8 cellular contexts compared by ENCODE assay signal in genomic region chr9:103397868-103398600, GRCh38.
DNase-seq lines count a peak whose midpoint lies in the region; ATAC-seq, FAIRE-seq and TF ChIP-seq lines count a peak whose summit lies in the region.

No MANE protein-coding gene starts in this region.

- WGBS in pancreas, 2 donors = 43 to 50% methylated on average over 5 of the region's 5 CpGs

- intact Hi-C loops in pancreas (cut with DNase I) = no loop called here
- intact Hi-C loops in activated T-helper 1 cell treated with anti-CD3 and anti-CD28 coated beads, Interleukin-12 subunit alpha, Interleukin-12 subunit beta, Interleukin-2, Interleukin-4 antibody, amounts not matched to agents 30 ng/mL and 10 ng/mL and 1 ng/mL, durations not matched to agents 14 hours and 24 hours and 36 hours (cut with micrococcal nuclease) = loop anchor here (5.0 kb wide), 3 partner anchors 989 to 1344 kb away; no protein-coding TSS in a partner anchor

- H3K27ac ChIP-seq in C4-2B (no peak overlapping the region), pancreas (no peak overlapping the region)

- no peak overlapping the region for H3K4me3 Mint-ChIP-seq in T-helper 2 cell treated with Interferon-gamma antibody and Interleukin-4, amounts not matched to agents 5 μg/mL and 100 μg/mL, for 36 hours
- no peak overlapping the region for H3K4me3 Mint-ChIP-seq in activated T-helper 1 cell treated with anti-CD3 and anti-CD28 coated beads, Interleukin-12 subunit alpha, Interleukin-12 subunit beta, Interleukin-2, Interleukin-4 antibody, amounts not matched to agents 30 ng/mL and 10 ng/mL and 1 ng/mL, durations not matched to agents 14 hours and 24 hours and 36 hours

- H3K4me3 ChIP-seq in fibroblast of the aortic adventitia (ENCODE audit: low read depth, low read length) (no peak overlapping the region), pancreas (no peak overlapping the region)

- ATAC-seq in GM18517 (IDR thresholded peaks at IDR 0.05; ENCODE audit: unreplicated experiment) = peak; percentile 97
- ATAC-seq in HG02852 (IDR thresholded peaks at IDR 0.05; ENCODE audit: unreplicated experiment) = peak; percentile 99
- peak; percentile 72 to 96 (median 94) for ATAC-seq in pancreas

- no peaks in the 10 kb centered on the region for H3K27me3 ChIP-seq in pancreas

- no peak for FAIRE-seq in pancreas (lab: Jason Lieb, UNC)

- no peaks in the 10 kb centered on the region for H3K9me3 ChIP-seq in pancreas

- no peaks in the 10 kb centered on the region for H3K36me3 ChIP-seq in pancreas

- H3K27me3 Mint-ChIP-seq in T-helper 2 cell treated with Interferon-gamma antibody and Interleukin-4, amounts not matched to agents 5 μg/mL and 100 μg/mL, for 36 hours (ENCODE audit: low read depth) = no peaks in the 10 kb centered on the region
- no peaks in the 10 kb centered on the region for H3K27me3 Mint-ChIP-seq in activated T-helper 1 cell treated with anti-CD3 and anti-CD28 coated beads, Interleukin-12 subunit alpha, Interleukin-12 subunit beta, Interleukin-2, Interleukin-4 antibody, amounts not matched to agents 30 ng/mL and 10 ng/mL and 1 ng/mL, durations not matched to agents 14 hours and 24 hours and 36 hours (ENCODE audit: insufficient read depth)

- H3K27ac Mint-ChIP-seq in T-helper 2 cell treated with Interferon-gamma antibody and Interleukin-4, amounts not matched to agents 5 μg/mL and 100 μg/mL, for 36 hours = no peak overlapping the region
- no peak overlapping the region for H3K27ac Mint-ChIP-seq in activated T-helper 1 cell treated with anti-CD3 and anti-CD28 coated beads, Interleukin-12 subunit alpha, Interleukin-12 subunit beta, Interleukin-2, Interleukin-4 antibody, amounts not matched to agents 30 ng/mL and 10 ng/mL and 1 ng/mL, durations not matched to agents 14 hours and 24 hours and 36 hours

- DNase-seq in NAMALWA (ENCODE audit: low spot score) (peak; percentile 58), fibroblast of the aortic adventitia (ENCODE audit: low read depth) (peak; percentile 2), pancreas (peak in 5 of 6 donors; percentile 19 to 63 (median 37))
- peak; percentile 6 for DNase-seq in T-helper 2 cell treated with Interferon-gamma antibody and Interleukin-4, amounts not matched to agents 5 μg/mL and 100 μg/mL, for 36 hours (ENCODE audit: low spot score)
- DNase-seq in activated T-helper 1 cell treated with anti-CD3 and anti-CD28 coated beads, Interleukin-12 subunit alpha, Interleukin-12 subunit beta, Interleukin-2, Interleukin-4 antibody, amounts not matched to agents 30 ng/mL and 10 ng/mL and 1 ng/mL, durations not matched to agents 14 hours and 24 hours and 36 hours (ENCODE audit: low spot score) = no peak

- H3K36me3 Mint-ChIP-seq in T-helper 2 cell treated with Interferon-gamma antibody and Interleukin-4, amounts not matched to agents 5 μg/mL and 100 μg/mL, for 36 hours (ENCODE audit: low read depth) = no peaks in the 10 kb centered on the region
- no peaks in the 10 kb centered on the region for H3K36me3 Mint-ChIP-seq in activated T-helper 1 cell treated with anti-CD3 and anti-CD28 coated beads, Interleukin-12 subunit alpha, Interleukin-12 subunit beta, Interleukin-2, Interleukin-4 antibody, amounts not matched to agents 30 ng/mL and 10 ng/mL and 1 ng/mL, durations not matched to agents 14 hours and 24 hours and 36 hours (ENCODE audit: low read depth)

- TF ChIP-seq CTCF in C4-2B (conservative IDR thresholded peaks at IDR 0.05) = peak; percentile 89
- peak; percentile 26 for TF ChIP-seq CTCF in fibroblast of the aortic adventitia (IDR thresholded peaks at IDR 0.05; ENCODE audit: insufficient read depth, low read length)
- TF ChIP-seq CTCF in pancreas (IDR thresholded peaks at IDR 0.05) = peak; percentile 61 to 73 (median 62)

- H3K9me3 Mint-ChIP-seq in T-helper 2 cell treated with Interferon-gamma antibody and Interleukin-4, amounts not matched to agents 5 μg/mL and 100 μg/mL, for 36 hours = no peaks in the 10 kb centered on the region
- H3K9me3 Mint-ChIP-seq in activated T-helper 1 cell treated with anti-CD3 and anti-CD28 coated beads, Interleukin-12 subunit alpha, Interleukin-12 subunit beta, Interleukin-2, Interleukin-4 antibody, amounts not matched to agents 30 ng/mL and 10 ng/mL and 1 ng/mL, durations not matched to agents 14 hours and 24 hours and 36 hours = no peaks in the 10 kb centered on the region

- H3K4me1 Mint-ChIP-seq in T-helper 2 cell treated with Interferon-gamma antibody and Interleukin-4, amounts not matched to agents 5 μg/mL and 100 μg/mL, for 36 hours (ENCODE audit: low read depth) = no peaks in the 10 kb centered on the region
- no peaks in the 10 kb centered on the region for H3K4me1 Mint-ChIP-seq in activated T-helper 1 cell treated with anti-CD3 and anti-CD28 coated beads, Interleukin-12 subunit alpha, Interleukin-12 subunit beta, Interleukin-2, Interleukin-4 antibody, amounts not matched to agents 30 ng/mL and 10 ng/mL and 1 ng/mL, durations not matched to agents 14 hours and 24 hours and 36 hours (ENCODE audit: low read depth)

- H3K4me1 ChIP-seq in pancreas = no peaks in the 10 kb centered on the region

Comparison
In these comparisons a context has a peak if more than half of its experiments do, and no peak if none do; other contexts are left out.
1. CTCF ChIP-seq: peak in every context shown above with its lines; median percentile 89 in C4-2B; 62 in pancreas; 26 in fibroblast of the aortic adventitia.